In genomic region chr14:68364823-68365222, GRCh38 we compare ENCODE assay signal across 1 cellular context.
TF ChIP-seq lines count a peak whose summit lies in the region.

No MANE protein-coding gene starts in this region.

TF ChIP-seq in SK-N-SH, 30 proteins besides CTCF, POLR2A, EP300 and RAD21 (continued from another document):
- TF ChIP-seq PBX3 (IDR thresholded peaks at IDR 0.05) (no peak), NRF1 (IDR thresholded peaks at IDR 0.05; ENCODE audit: low read depth, low read length) (no peak), JUND (IDR thresholded peaks at IDR 0.05) (no peak), YY1 (IDR thresholded peaks at IDR 0.05; ENCODE audit: low read depth) (no peak), FOSL2 (IDR thresholded peaks at IDR 0.05; ENCODE audit: borderline replicate concordance, low read depth) (no peak), IRF3 (IDR thresholded peaks at IDR 0.05; ENCODE audit: low read depth, low read length) (no peak), NFIC (IDR thresholded peaks at IDR 0.05; ENCODE audit: borderline replicate concordance) (no peak), USF2 (IDR thresholded peaks at IDR 0.05; ENCODE audit: borderline replicate concordance, low read depth, low read length) (no peak), SIN3A (IDR thresholded peaks at IDR 0.05; ENCODE audit: borderline replicate concordance, low read depth, low read length) (no peak)
